17 cellular contexts compared by ENCODE assay signal in genomic region chr19:28607066-28607583, GRCh38.
DNase-seq lines count a peak whose midpoint lies in the region; ATAC-seq, FAIRE-seq and TF ChIP-seq lines count a peak whose summit lies in the region.
"Had no signal": no experiment of that assay in that cellular context is flagged by ENCODE, and none has a peak within 500 bp of the region (broad histone marks: within the 10 kb centered on the region; RNA-seq: fewer than 3 reads in every experiment).

No MANE protein-coding gene starts in this region.

- no peak for FAIRE-seq in HepG2 (lab: Jason Lieb, UNC)
- FAIRE-seq: G401.6, GM12891 had no signal

- ATAC-seq in HepG2, result no peak
- ATAC-seq: GM23338 had no signal

- TF ChIP-seq POLR2A in HepG2 (IDR thresholded peaks at IDR 0.05; ENCODE audit: insufficient read depth in 1 of 2, low read depth in 2 of 2, low read length in 2 of 2), result no peak
- TF ChIP-seq POLR2A in testis (IDR thresholded peaks at IDR 0.05), result no peak

- H3K4me2 ChIP-seq in HepG2 (ENCODE audit: low read depth, low read length), result no peak overlapping the region
- H3K4me2 ChIP-seq in OCI-LY3 (ENCODE audit: low read length), result peak overlapping the region; percentile 82
- H3K4me2 ChIP-seq: BLaER1 treated with 17β-estradiol and CSF1 and Interleukin-3, amounts not matched to agents 10 nM and 100 nM; GM23338 had no signal

- no peak overlapping the region for H3K27ac ChIP-seq in liver (ENCODE audit: low read depth in 1 of 2, low read length in 2 of 2)
- H3K27ac ChIP-seq in HepG2 (ENCODE audit: extremely low read length, insufficient read depth, low read length), result no peak overlapping the region
- H3K27ac ChIP-seq in OCI-LY3 (ENCODE audit: low read length), result peak overlapping the region; percentile 96
- H3K27ac ChIP-seq in testis, result no peak overlapping the region
- H3K27ac ChIP-seq: HL-60 had no signal

- DNase-seq in HepG2 (ENCODE audit: low spot score) (no peak), HAP-1 (ENCODE audit: low spot score in 2 of 2) (no peak), testis (no peak), HuH-7 (ENCODE audit: low spot score) (no peak)
- DNase-seq: ACHN; CD4-positive, CD25-positive, alpha-beta regulatory T cell; DMS79; EL; H7 had no signal

- no peak overlapping the region for H3K9ac ChIP-seq in liver (ENCODE audit: low read depth in 1 of 2, low read length in 2 of 2)
- H3K9ac ChIP-seq in HepG2 (ENCODE audit: insufficient read depth, low read depth, low read length), result no peak overlapping the region
- peak overlapping the region; percentile 99 for H3K9ac ChIP-seq in OCI-LY3 (ENCODE audit: low read length)
- H3K9ac ChIP-seq: BLaER1 treated with 17β-estradiol and CSF1 and Interleukin-3, amounts not matched to agents 10 nM and 100 nM had no signal

- H3K4me1 ChIP-seq in liver (ENCODE audit: control insufficient read depth in 4 of 4, insufficient read depth in 4 of 4, low read length in 3 of 4) (peaks cover 0 to 6% (median 0%) of the 10 kb centered on the region in 4 donors), HepG2 (ENCODE audit: insufficient read depth, low read length) (no peaks in the 10 kb centered on the region), OCI-LY3 (ENCODE audit: low read length) (peaks cover 82% of the 10 kb centered on the region), HAP-1 (no peaks in the 10 kb centered on the region), testis (no peaks in the 10 kb centered on the region)
- H3K4me1 ChIP-seq: BLaER1 treated with 17β-estradiol and CSF1 and Interleukin-3, amounts not matched to agents 10 nM and 100 nM had no signal

- intact Hi-C loops in HepG2 (cut with micrococcal nuclease; ENCODE audit: unreplicated experiment), result no loop called here
- intact Hi-C loops in testis (cut with DNase I; ENCODE audit: low total_unique reads), result no loop called here

- H4K20me1 ChIP-seq in HepG2 (ENCODE audit: insufficient read depth, low read length), result no peaks in the 10 kb centered on the region
- H4K20me1 ChIP-seq in OCI-LY3 (ENCODE audit: insufficient read depth, low read length), result no peaks in the 10 kb centered on the region
- H4K20me1 ChIP-seq: BLaER1 treated with 17β-estradiol and CSF1 and Interleukin-3, amounts not matched to agents 10 nM and 100 nM had no signal

- H3K4me3 ChIP-seq in liver (ENCODE audit: low read depth in 1 of 3, low read length in 3 of 3), result peak overlapping the region in 2 of 3 donors; percentile 11 to 37
- no peak overlapping the region for H3K4me3 ChIP-seq in HepG2 (replicated peaks in 1 of 3; ENCODE audit: insufficient read depth in 1 of 3, low read depth in 2 of 3, low read length in 3 of 3)
- peak overlapping the region; percentile 79 for H3K4me3 ChIP-seq in OCI-LY3 (ENCODE audit: low read length)
- H3K4me3 ChIP-seq in iPS-18c (ENCODE audit: insufficient read depth, low read depth, low read length), result peak overlapping the region; percentile 9; the same call in 1 of the 2 replicates
- H3K4me3 ChIP-seq in HAP-1, result no peak overlapping the region
- H3K4me3 ChIP-seq in testis, result no peak overlapping the region
- H3K4me3 ChIP-seq: GM23338 had no signal

- no peaks in the 10 kb centered on the region for H3K36me3 ChIP-seq in liver (ENCODE audit: control insufficient read depth in 4 of 4, insufficient read depth in 3 of 4, low read depth in 1 of 4, low read length in 3 of 4)
- no peaks in the 10 kb centered on the region for H3K36me3 ChIP-seq in HepG2 (replicated peaks in 1 of 2; ENCODE audit: control insufficient read depth in 1 of 2, insufficient read depth in 2 of 2, low read length in 2 of 2)
- H3K36me3 ChIP-seq in OCI-LY3 (replicated peaks; ENCODE audit: low read depth, low read length), result peaks cover 54% of the 10 kb centered on the region
- no peaks in the 10 kb centered on the region for H3K36me3 ChIP-seq in HAP-1 (replicated peaks)
- no peaks in the 10 kb centered on the region for H3K36me3 ChIP-seq in testis (ENCODE audit: low read depth, missing control alignments)

- no TSS peak for BruUV-seq in HepG2 (replicated peaks; lab: Mats Ljungman, UMichigan)

- POLR2A ChIA-PET in HepG2 (lab: Yijun Ruan, JAX), result no interaction called here

- in situ Hi-C loops in HepG2 (cut with HindIII; ENCODE audit: extremely low pct_ligation_motif_present, low pct_unique_long_range_greater_than_20kb), result no loop called here
- in situ Hi-C loops in HAP-1 (cut with MboI; ENCODE audit: low sequenced_read_pairs), result no loop called here

- TF ChIP-seq CTCF in liver (IDR thresholded peaks at IDR 0.05; ENCODE audit: low read depth, low read length, missing input control), result no peak
- TF ChIP-seq CTCF in HepG2 (CRISPR knock-in tag; IDR thresholded peaks at IDR 0.05), result no peak
- TF ChIP-seq CTCF in OCI-LY3 (IDR thresholded peaks at IDR 0.05; ENCODE audit: low read depth, low read length), result no peak
- TF ChIP-seq CTCF in testis (IDR thresholded peaks at IDR 0.05), result no peak

- H2AFZ ChIP-seq in HepG2 (ENCODE audit: low read length) (no peak overlapping the region), OCI-LY3 (ENCODE audit: low read depth, low read length) (no peak overlapping the region; the same call in 1 of the 2 replicates)
- H2AFZ ChIP-seq: GM23338 had no signal

- WGBS in liver, result 89% methylated on average over 14 of the region's 14 CpGs
- WGBS in HepG2 (ENCODE audit: low lambda C conversion rate), result 53% methylated on average over 14 of the region's 14 CpGs
- 95 to 98% methylated on average over 14 of the region's 14 CpGs for WGBS in testis, 2 donors

- no peak for TF ChIP-seq EP300 in HepG2 (IDR thresholded peaks at IDR 0.05; ENCODE audit: low read depth in 2 of 2, low read length in 2 of 2)
- TF ChIP-seq EP300 in HepG2 (CRISPR knock-in tag; IDR thresholded peaks at IDR 0.05; ENCODE audit: borderline replicate concordance), result no peak

- H3K9me3 ChIP-seq in liver (ENCODE audit: control insufficient read depth in 4 of 4, low read length in 3 of 4) (no peaks in the 10 kb centered on the region), HepG2 (ENCODE audit: low read length) (peaks cover 99% of the 10 kb centered on the region), OCI-LY3 (ENCODE audit: insufficient read depth, low read length) (no peaks in the 10 kb centered on the region), iPS-18c (ENCODE audit: control insufficient read depth, insufficient read depth, low read length) (peaks cover 4% of the 10 kb centered on the region), HAP-1 (no peaks in the 10 kb centered on the region), testis (no peaks in the 10 kb centered on the region)

- CTCF ChIA-PET in HepG2 (lab: Yijun Ruan, JAX; ENCODE audit: low intra/inter-chr PET ratio, low total read pairs), result no interaction called here

- H3K27me3 ChIP-seq in liver (ENCODE audit: control insufficient read depth in 4 of 4, insufficient read depth in 4 of 4, low read length in 3 of 4) (no peaks in the 10 kb centered on the region), HepG2 (ENCODE audit: control insufficient read depth in 1 of 2, insufficient read depth in 2 of 2, low read length in 2 of 2) (no peaks in the 10 kb centered on the region), OCI-LY3 (ENCODE audit: low read depth, low read length) (no peaks in the 10 kb centered on the region), HAP-1 (ENCODE audit: low read depth) (no peaks in the 10 kb centered on the region), testis (no peaks in the 10 kb centered on the region)
- H3K27me3 ChIP-seq: BLaER1 treated with 17β-estradiol and CSF1 and Interleukin-3, amounts not matched to agents 10 nM and 100 nM had no signal

- H3K79me2 ChIP-seq in HepG2 (ENCODE audit: insufficient read depth, low read length) (no peaks in the 10 kb centered on the region), OCI-LY3 (ENCODE audit: low read length) (peaks cover 59% of the 10 kb centered on the region)

- no peak for TF ChIP-seq RAD21 in liver (IDR thresholded peaks at IDR 0.05)
- no peak for TF ChIP-seq RAD21 in HepG2 (CRISPR knock-in tag; IDR thresholded peaks at IDR 0.05)

TF ChIP-seq in liver, 16 proteins besides CTCF, POLR2A, EP300 and RAD21 (continues in another document):
- TF ChIP-seq FOXA1 (IDR thresholded peaks at IDR 0.05) (no peak), TAF1 (conservative IDR thresholded peaks at IDR 0.05) (no peak), NR2F2 (IDR thresholded peaks at IDR 0.05) (no peak), FOXA2 (IDR thresholded peaks at IDR 0.05) (no peak), EGR1 (IDR thresholded peaks at IDR 0.05; ENCODE audit: low read depth in 2 of 2) (no peak), HNF4A (conservative IDR thresholded peaks at IDR 0.05) (no peak), YY1 (IDR thresholded peaks at IDR 0.05) (no peak), ATF3 (IDR thresholded peaks at IDR 0.05) (no peak), JUND (IDR thresholded peaks at IDR 0.05) (no peak), SP1 (IDR thresholded peaks at IDR 0.05) (no peak)

TF ChIP-seq in HepG2, 621 proteins besides CTCF, POLR2A, EP300 and RAD21 (continues in another document):
- TF ChIP-seq SIN3B (IDR thresholded peaks at IDR 0.05; ENCODE audit: low read length) (no peak), ZNF720 (CRISPR knock-in tag; IDR thresholded peaks at IDR 0.05) (no peak), KDM5A (IDR thresholded peaks at IDR 0.05; ENCODE audit: borderline replicate concordance, low read length) (no peak), ZNF615 (CRISPR knock-in tag; IDR thresholded peaks at IDR 0.05; ENCODE audit: borderline replicate concordance) (no peak), BRF2 (CRISPR knock-in tag; IDR thresholded peaks at IDR 0.05) (no peak), THAP11 (CRISPR knock-in tag; IDR thresholded peaks at IDR 0.05) (no peak), CHD4 (IDR thresholded peaks at IDR 0.05; ENCODE audit: borderline replicate concordance, low read length) (no peak), ZFAT (CRISPR knock-in tag; conservative IDR thresholded peaks at IDR 0.05) (no peak), SOX13 (IDR thresholded peaks at IDR 0.05) (no peak), SOX13 (CRISPR knock-in tag; conservative IDR thresholded peaks at IDR 0.05 in 1 of 2, IDR thresholded peaks at IDR 0.05 in 1 of 2) (no peak), REL (CRISPR knock-in tag; conservative IDR thresholded peaks at IDR 0.05) (no peak), KDM3A (CRISPR knock-in tag; IDR thresholded peaks at IDR 0.05; ENCODE audit: low read depth) (no peak), NRL (CRISPR knock-in tag; IDR thresholded peaks at IDR 0.05; ENCODE audit: borderline replicate concordance) (no peak), ZNF3 (CRISPR knock-in tag; IDR thresholded peaks at IDR 0.05) (no peak), ZNF329 (CRISPR knock-in tag; IDR thresholded peaks at IDR 0.05; ENCODE audit: low read depth) (no peak), ZNF24 (IDR thresholded peaks at IDR 0.05) (no peak)

Comparison
In these comparisons a context has a peak if more than half of its experiments do, and no peak if none do; other contexts are left out.
1. H3K4me3 ChIP-seq: peak in liver (2 of 3), OCI-LY3 (single experiment) and iPS-18c (single experiment); none in HepG2 (0 of 3), HAP-1 (single experiment) and testis (0 of 2).